ENCODE assay signal across 1 cellular context in genomic region chr12:57763881-57764661, GRCh38.
TF ChIP-seq lines count a peak whose summit lies in the region.

No MANE protein-coding gene starts in this region.

TF ChIP-seq in H1, 55 proteins besides CTCF, POLR2A, EP300 and RAD21:
- no peak for TF ChIP-seq SIRT6 (IDR thresholded peaks at IDR 0.05; ENCODE audit: low read length)
- no peak for TF ChIP-seq SIX5 (IDR thresholded peaks at IDR 0.05; ENCODE audit: low read depth, low read length)
- TF ChIP-seq ATF2 (IDR thresholded peaks at IDR 0.05; ENCODE audit: low read length), result no peak
- TF ChIP-seq BCL11A (IDR thresholded peaks at IDR 0.05; ENCODE audit: low read depth in 2 of 2, low read length in 2 of 2), result no peak
- no peak for TF ChIP-seq ASH2L (IDR thresholded peaks at IDR 0.05; ENCODE audit: low read length)
- no peak for TF ChIP-seq MAFK (IDR thresholded peaks at IDR 0.05; ENCODE audit: low read depth, low read length)
- no peak for TF ChIP-seq NANOG (IDR thresholded peaks at IDR 0.05; ENCODE audit: insufficient read depth, low read depth, low read length, poor library complexity, severe bottlenecking)
- no peak for TF ChIP-seq CTBP2 (IDR thresholded peaks at IDR 0.05; ENCODE audit: borderline replicate concordance, insufficient read depth, insufficient read length, low read length)
- TF ChIP-seq HDAC6 (IDR thresholded peaks at IDR 0.05; ENCODE audit: low read depth, low read length), result no peak
- no peak for TF ChIP-seq BRCA1 (IDR thresholded peaks at IDR 0.05; ENCODE audit: low read depth, low read length)
- TF ChIP-seq SP1 (IDR thresholded peaks at IDR 0.05; ENCODE audit: low read depth, low read length), result no peak
- TF ChIP-seq TCF12 (IDR thresholded peaks at IDR 0.05; ENCODE audit: low read depth, low read length), result no peak
- no peak for TF ChIP-seq CBX8 (IDR thresholded peaks at IDR 0.05; ENCODE audit: borderline replicate concordance, low read depth, low read length)
- no peak for TF ChIP-seq RXRA (IDR thresholded peaks at IDR 0.05; ENCODE audit: insufficient read depth, low read depth, low read length)
- TF ChIP-seq EGR1 (IDR thresholded peaks at IDR 0.05; ENCODE audit: borderline replicate concordance, low read depth, low read length), result no peak
- TF ChIP-seq BACH1 (IDR thresholded peaks at IDR 0.05; ENCODE audit: low read length), result no peak
- TF ChIP-seq TBP (IDR thresholded peaks at IDR 0.05; ENCODE audit: low read depth, low read length), result no peak
- TF ChIP-seq EZH2 (IDR thresholded peaks at IDR 0.05; ENCODE audit: low read depth, low read length, severe bottlenecking), result no peak
